Comparison of ENCODE assay signal across 8 cellular contexts in genomic region chr5:113807384-113808053, GRCh38.
DNase-seq lines count a peak whose midpoint lies in the region; TF ChIP-seq lines count a peak whose summit lies in the region.
"Had no signal": no experiment of that assay in that cellular context is flagged by ENCODE, and none has a peak within 500 bp of the region (broad histone marks: within the 10 kb centered on the region; RNA-seq: fewer than 3 reads in every experiment).

No MANE protein-coding gene starts in this region.

- no peaks in the 10 kb centered on the region for H3K9me3 ChIP-seq in tibial artery

- H3K4me1 ChIP-seq in tibial artery, result peaks cover 0 to 29% (median 15%) of the 10 kb centered on the region in 4 donors

- peak overlapping the region; percentile 13 to 18 for H3K4me3 ChIP-seq in tibial artery

- H3K36me3 Mint-ChIP-seq in activated CD4-positive, alpha-beta T cell treated with anti-CD3 and anti-CD28 coated beads, Interleukin-2, amount 10 ng/mL, durations not matched to agents 7 days and 5 days (ENCODE audit: low read depth), result no peaks in the 10 kb centered on the region

- H3K4me1 Mint-ChIP-seq in activated CD4-positive, alpha-beta T cell treated with anti-CD3 and anti-CD28 coated beads, Interleukin-2, amount 10 ng/mL, durations not matched to agents 7 days and 5 days, result no peaks in the 10 kb centered on the region

- no peak overlapping the region for H3K4me3 Mint-ChIP-seq in activated CD4-positive, alpha-beta T cell treated with anti-CD3 and anti-CD28 coated beads, Interleukin-2, amount 10 ng/mL, durations not matched to agents 7 days and 5 days

- no peaks in the 10 kb centered on the region for H3K36me3 ChIP-seq in tibial artery

- no peaks in the 10 kb centered on the region for H3K9me3 Mint-ChIP-seq in activated CD4-positive, alpha-beta T cell treated with anti-CD3 and anti-CD28 coated beads, Interleukin-2, amount 10 ng/mL, durations not matched to agents 7 days and 5 days

- H3K27ac Mint-ChIP-seq in activated CD4-positive, alpha-beta T cell treated with anti-CD3 and anti-CD28 coated beads, Interleukin-2, amount 10 ng/mL, durations not matched to agents 7 days and 5 days, result no peak overlapping the region

- POLR2A ChIA-PET in activated CD4-positive, alpha-beta T cell treated with anti-CD3 and anti-CD28 coated beads, Interleukin-2, amount 10 ng/mL, durations not matched to agents 7 days and 5 days (lab: Charles Lee), result no interaction called here

- TF ChIP-seq CTCF in tibial artery (IDR thresholded peaks at IDR 0.05) (no peak), GM20000 (IDR thresholded peaks at IDR 0.05; ENCODE audit: extremely low read depth, missing control alignments) (no peak)

- intact Hi-C loops in tibial artery (cut with DNase I; ENCODE audit: low total_unique reads), result loop anchor here (10.0 kb wide), 1 partner anchor 637 kb away; no protein-coding TSS in a partner anchor

- H3K27me3 Mint-ChIP-seq in activated CD4-positive, alpha-beta T cell treated with anti-CD3 and anti-CD28 coated beads, Interleukin-2, amount 10 ng/mL, durations not matched to agents 7 days and 5 days, result no peaks in the 10 kb centered on the region

- DNase-seq in NCI-H1694 (lab: John Stamatoyannopoulos, UW) (peak; percentile 7), cerebellar cortex (ENCODE audit: low spot score) (peak; percentile 87), medulla oblongata (ENCODE audit: extremely low spot score) (peak; percentile 37), tibial artery (peak in 1 of 2 donors; percentile 65), GM20000 (ENCODE audit: low spot score) (no peak), Kasumi-1 (lab: John Stamatoyannopoulos, UW) (no peak)
- DNase-seq in activated CD4-positive, alpha-beta T cell treated with anti-CD3 and anti-CD28 coated beads, Interleukin-2, amount 10 ng/mL, durations not matched to agents 7 days and 5 days, result no peak
- DNase-seq: GF-D8 had no signal

- H3K27me3 ChIP-seq in tibial artery, result no peaks in the 10 kb centered on the region

- CTCF ChIA-PET in activated CD4-positive, alpha-beta T cell treated with anti-CD3 and anti-CD28 coated beads, Interleukin-2, amount 10 ng/mL, durations not matched to agents 7 days and 5 days (lab: Charles Lee), result no interaction called here

- peak overlapping the region; percentile 67 to 69 for H3K27ac ChIP-seq in tibial artery

Comparison
In these comparisons a context has a peak if more than half of its experiments do, and no peak if none do; other contexts are left out.
1. DNase-seq: peak in NCI-H1694 (single experiment), cerebellar cortex (single experiment) and medulla oblongata (single experiment); none in activated CD4-positive, alpha-beta T cell treated with anti-CD3 and anti-CD28 coated beads, Interleukin-2, amount 10 ng/mL, durations not matched to agents 7 days and 5 days (single experiment), GM20000 (single experiment) and Kasumi-1 (0 of 2).